In genomic region chr6:137654365-137654981, GRCh38 we compare ENCODE assay signal across 25 cellular contexts.
A peak's percentile ranks its signal among the peaks of the same experiment; 100 is the strongest.
DNase-seq lines count a peak whose midpoint lies in the region; ATAC-seq, FAIRE-seq and TF ChIP-seq lines count a peak whose summit lies in the region.
"Had no signal": no experiment of that assay in that cellular context is flagged by ENCODE, and none has a peak within 500 bp of the region (broad histone marks: within the 10 kb centered on the region; RNA-seq: fewer than 3 reads in every experiment).

No MANE protein-coding gene starts in this region.

- H3K4ac ChIP-seq in mesendoderm (ENCODE audit: low read depth, low read length), result no peak overlapping the region

- H3K36me3 ChIP-seq in HepG2 (replicated peaks in 1 of 2; ENCODE audit: control insufficient read depth in 1 of 2, insufficient read depth in 2 of 2, low read length in 2 of 2) (no peaks in the 10 kb centered on the region), right lobe of liver (no peaks in the 10 kb centered on the region), mesendoderm (ENCODE audit: control insufficient read depth, insufficient read depth, low read length) (no peaks in the 10 kb centered on the region), gastrocnemius medialis (no peaks in the 10 kb centered on the region)
- H3K36me3 ChIP-seq: BE2C; BLaER1 treated with 17β-estradiol and CSF1 and Interleukin-3, amounts not matched to agents 10 nM and 100 nM; HAP-1 had no signal

- no peak overlapping the region for H2BK120ac ChIP-seq in mesendoderm (ENCODE audit: low read depth, low read length)

- TF ChIP-seq CTCF in HepG2 (CRISPR knock-in tag; IDR thresholded peaks at IDR 0.05) (no peak), right lobe of liver (IDR thresholded peaks at IDR 0.05) (no peak), gastrocnemius medialis (IDR thresholded peaks at IDR 0.05 in 4 of 5, conservative IDR thresholded peaks at IDR 0.05 in 1 of 5) (no peak)

- H3K27me3 ChIP-seq in HepG2 (ENCODE audit: control insufficient read depth in 1 of 2, insufficient read depth in 2 of 2, low read length in 2 of 2) (peaks cover 0 to 6% of the 10 kb centered on the region in 2 experiments; a peak in 1 of 5 replicates), right lobe of liver (no peaks in the 10 kb centered on the region), mesendoderm (ENCODE audit: insufficient read depth, low read length, poor library complexity) (no peaks in the 10 kb centered on the region), gastrocnemius medialis (no peaks in the 10 kb centered on the region)
- H3K27me3 ChIP-seq: BE2C; BLaER1 treated with 17β-estradiol and CSF1 and Interleukin-3, amounts not matched to agents 10 nM and 100 nM had no signal

- no peak overlapping the region for H2BK15ac ChIP-seq in mesendoderm (replicated peaks; ENCODE audit: low read depth)

- no peak overlapping the region for H4K5ac ChIP-seq in mesendoderm (ENCODE audit: low read length)

- H2AK5ac ChIP-seq in mesendoderm (ENCODE audit: low read length), result no peak overlapping the region

- H3K36me3 Mint-ChIP-seq in activated CD8-positive, alpha-beta memory T cell treated with anti-CD3 and anti-CD28 coated beads, Interleukin-2, amount 10 ng/mL, durations not matched to agents 7 days and 5 days, result peaks cover 30% of the 10 kb centered on the region
- H3K36me3 Mint-ChIP-seq: CD14-positive monocyte had no signal

- H3K27ac Mint-ChIP-seq in activated CD8-positive, alpha-beta memory T cell treated with anti-CD3 and anti-CD28 coated beads, Interleukin-2, amount 10 ng/mL, durations not matched to agents 7 days and 5 days, result no peak overlapping the region
- H3K27ac Mint-ChIP-seq: CD14-positive monocyte; CD4-positive, alpha-beta T cell had no signal

- intact Hi-C loops in HepG2 (cut with micrococcal nuclease; ENCODE audit: unreplicated experiment) (no loop called here), right lobe of liver (cut with DNase I) (no loop called here), gastrocnemius medialis (cut with DNase I; ENCODE audit: low total_unique reads) (no loop called here)

- H4K8ac ChIP-seq in mesendoderm (ENCODE audit: low read depth, low read length), result no peak overlapping the region

- no peak for ATAC-seq in HepG2
- no peak for ATAC-seq in right lobe of liver
- no peak for ATAC-seq in activated CD8-positive, alpha-beta memory T cell treated with anti-CD3 and anti-CD28 coated beads, Interleukin-2, amount 10 ng/mL, durations not matched to agents 7 days and 5 days
- no peak for ATAC-seq in gastrocnemius medialis
- ATAC-seq: GM12878 had no signal

- no peak overlapping the region for H3K27ac ChIP-seq in HepG2 (ENCODE audit: extremely low read length, insufficient read depth, low read length)
- no peak overlapping the region for H3K27ac ChIP-seq in right lobe of liver
- H3K27ac ChIP-seq in mesendoderm (ENCODE audit: low read depth, low read length), result no peak overlapping the region
- H3K27ac ChIP-seq in gastrocnemius medialis, result no peak overlapping the region
- H3K27ac ChIP-seq: 22Rv1; BLaER1 treated with 17β-estradiol and CSF1 and Interleukin-3, amounts not matched to agents 10 nM and 100 nM had no signal

- no TSS peak for BruUV-seq in HepG2 (replicated peaks; lab: Mats Ljungman, UMichigan)

- H3K79me2 ChIP-seq in HepG2 (ENCODE audit: insufficient read depth, low read length) (no peaks in the 10 kb centered on the region), mesendoderm (ENCODE audit: control insufficient read depth, insufficient read depth, low read length) (no peaks in the 10 kb centered on the region)

- FAIRE-seq in HepG2 (lab: Jason Lieb, UNC), result no peak
- FAIRE-seq: A204.1, D721Med, G401.6, GM12878, H54 had no signal

- in situ Hi-C loops in HepG2 (cut with HindIII; ENCODE audit: extremely low pct_ligation_motif_present, low pct_unique_long_range_greater_than_20kb) (no loop called here), gastrocnemius medialis (cut with MboI; ENCODE audit: low sequenced_read_pairs in 4 of 4) (no loop called here)

- H3K79me1 ChIP-seq in mesendoderm (ENCODE audit: low read length), result no peaks in the 10 kb centered on the region

- TF ChIP-seq EP300 in HepG2 (IDR thresholded peaks at IDR 0.05; ENCODE audit: low read depth in 2 of 2, low read length in 2 of 2) (no peak), HepG2 (CRISPR knock-in tag; IDR thresholded peaks at IDR 0.05; ENCODE audit: borderline replicate concordance) (no peak)

- H3K4me1 ChIP-seq in HepG2 (ENCODE audit: insufficient read depth, low read length) (peaks cover 56% of the 10 kb centered on the region), right lobe of liver (peaks cover 0 to 8% (median 0%) of the 10 kb centered on the region in 4 donors), mesendoderm (ENCODE audit: control insufficient read depth, low read depth, low read length) (no peaks in the 10 kb centered on the region), gastrocnemius medialis (peaks cover 0 to 9% of the 10 kb centered on the region in 2 donors)
- H3K4me1 ChIP-seq: BE2C had no signal

- no peak for TF ChIP-seq POLR2A in HepG2 (IDR thresholded peaks at IDR 0.05; ENCODE audit: insufficient read depth in 1 of 2, low read depth in 2 of 2, low read length in 2 of 2)
- TF ChIP-seq POLR2A in right lobe of liver (IDR thresholded peaks at IDR 0.05), result no peak
- TF ChIP-seq POLR2A in gastrocnemius medialis (IDR thresholded peaks at IDR 0.05), result no peak

- H3K56ac ChIP-seq in mesendoderm (ENCODE audit: low read length), result no peak overlapping the region

- no peaks in the 10 kb centered on the region for H3K9me3 ChIP-seq in HepG2 (ENCODE audit: low read length)
- H3K9me3 ChIP-seq in right lobe of liver, result peaks cover 0 to 11% (median 3%) of the 10 kb centered on the region in 4 donors
- peaks cover 0 to 29% (median 11%) of the 10 kb centered on the region in 3 donors for H3K9me3 ChIP-seq in gastrocnemius medialis
- H3K9me3 ChIP-seq: BE2C; BLaER1 treated with 17β-estradiol and CSF1 and Interleukin-3, amounts not matched to agents 10 nM and 100 nM; HAP-1 had no signal

- TF ChIP-seq RAD21 in HepG2 (CRISPR knock-in tag; IDR thresholded peaks at IDR 0.05), result no peak

- peaks cover 5% of the 10 kb centered on the region for H3K9me3 Mint-ChIP-seq in activated CD8-positive, alpha-beta memory T cell treated with anti-CD3 and anti-CD28 coated beads, Interleukin-2, amount 10 ng/mL, durations not matched to agents 7 days and 5 days (ENCODE audit: low read depth)

- no peak overlapping the region for H3K4me2 ChIP-seq in HepG2 (ENCODE audit: low read depth, low read length)
- no peak overlapping the region for H3K4me2 ChIP-seq in mesendoderm (ENCODE audit: low read length)
- H3K4me2 ChIP-seq: BLaER1 treated with 17β-estradiol and CSF1 and Interleukin-3, amounts not matched to agents 10 nM and 100 nM had no signal

- H4K20me1 ChIP-seq in HepG2 (ENCODE audit: insufficient read depth, low read length), result no peaks in the 10 kb centered on the region
- H4K20me1 ChIP-seq: BLaER1 treated with 17β-estradiol and CSF1 and Interleukin-3, amounts not matched to agents 10 nM and 100 nM had no signal

- CTCF ChIA-PET in HepG2 (lab: Yijun Ruan, JAX; ENCODE audit: low intra/inter-chr PET ratio, low total read pairs), result no interaction called here
- CTCF ChIA-PET in HEK293T (lab: Yijun Ruan, JAX), result interaction anchor here (0.6 to 1.0 kb wide), 2 partner anchors 11 to 483 kb away, joined by 3 to 4 read pairs; no protein-coding TSS in a partner anchor
- CTCF ChIA-PET in activated CD8-positive, alpha-beta memory T cell treated with anti-CD3 and anti-CD28 coated beads, Interleukin-2, amount 10 ng/mL, durations not matched to agents 7 days and 5 days (lab: Charles Lee), result interaction anchor here (0.6 to 0.9 kb wide), 2 partner anchors 45 to 340 kb away, joined by 3 read pairs; no protein-coding TSS in a partner anchor

- H3K18ac ChIP-seq in mesendoderm (ENCODE audit: low read length), result no peak overlapping the region

- H3K9ac ChIP-seq in HepG2 (ENCODE audit: insufficient read depth, low read depth, low read length) (no peak overlapping the region), mesendoderm (ENCODE audit: low read length) (no peak overlapping the region)
- H3K9ac ChIP-seq: BLaER1 treated with 17β-estradiol and CSF1 and Interleukin-3, amounts not matched to agents 10 nM and 100 nM had no signal

- no peak overlapping the region for H3K4me3 Mint-ChIP-seq in activated CD8-positive, alpha-beta memory T cell treated with anti-CD3 and anti-CD28 coated beads, Interleukin-2, amount 10 ng/mL, durations not matched to agents 7 days and 5 days
- H3K4me3 Mint-ChIP-seq: CD14-positive monocyte; CD4-positive, alpha-beta T cell; CD8-positive, alpha-beta memory T cell had no signal

- POLR2A ChIA-PET in HepG2 (lab: Yijun Ruan, JAX), result no interaction called here
- POLR2A ChIA-PET in HEK293T (lab: Yijun Ruan, JAX), result no interaction called here

- DNase-seq in HepG2 (ENCODE audit: low spot score), result no peak
- no peak for DNase-seq in right lobe of liver
- no peak for DNase-seq in HEK293T (ENCODE audit: extremely low spot score)
- peak; percentile 21 for DNase-seq in NCI-H69 (lab: John Stamatoyannopoulos, UW)
- DNase-seq in mucosa of gallbladder (ENCODE audit: low spot score), result no peak
- no peak for DNase-seq in mesendoderm
- no peak for DNase-seq in activated CD8-positive, alpha-beta memory T cell treated with anti-CD3 and anti-CD28 coated beads, Interleukin-2, amount 10 ng/mL, durations not matched to agents 7 days and 5 days
- DNase-seq in gastrocnemius medialis, result no peak
- DNase-seq: ACHN; AML-193; BE2C; CD4-positive, alpha-beta T cell; CD8-positive, alpha-beta memory T cell; DMS 273 treated with DMSO at 0.1 percent for 48 hours; DMS79 treated with DMSO at 0.1 percent for 48 hours; GOT3 had no signal

- H3K23ac ChIP-seq in mesendoderm (ENCODE audit: low read length), result no peak overlapping the region

- H3K27me3 Mint-ChIP-seq in activated CD8-positive, alpha-beta memory T cell treated with anti-CD3 and anti-CD28 coated beads, Interleukin-2, amount 10 ng/mL, durations not matched to agents 7 days and 5 days, result no peaks in the 10 kb centered on the region

- WGBS in HepG2 (ENCODE audit: low lambda C conversion rate), result 20% methylated on average over 1 of the region's 1 CpG
- 53% methylated on average over 1 of the region's 1 CpG for WGBS in right lobe of liver (ENCODE audit: insufficient coverage, low coverage, low lambda C conversion rate, missing lambda C conversion rate)
- WGBS in mesendoderm (ENCODE audit: extremely low coverage, insufficient coverage, low lambda C conversion rate), result no CpG with 5 or more reads among the region's 1 CpG

- H3K4me1 Mint-ChIP-seq in activated CD8-positive, alpha-beta memory T cell treated with anti-CD3 and anti-CD28 coated beads, Interleukin-2, amount 10 ng/mL, durations not matched to agents 7 days and 5 days, result peaks cover 31% of the 10 kb centered on the region
- H3K4me1 Mint-ChIP-seq: CD14-positive monocyte; CD8-positive, alpha-beta memory T cell had no signal

- H2BK5ac ChIP-seq in mesendoderm (ENCODE audit: low read length), result no peak overlapping the region

- no peak overlapping the region for H2AFZ ChIP-seq in HepG2 (ENCODE audit: low read length)

- H3K4me3 ChIP-seq in HepG2 (replicated peaks in 1 of 3; ENCODE audit: insufficient read depth in 1 of 3, low read depth in 2 of 3, low read length in 3 of 3) (no peak overlapping the region), right lobe of liver (no peak overlapping the region), mesendoderm (ENCODE audit: low read length) (no peak overlapping the region), gastrocnemius medialis (no peak overlapping the region)
- H3K4me3 ChIP-seq: BLaER1 treated with 17β-estradiol and CSF1 and Interleukin-3, amounts not matched to agents 10 nM and 100 nM; GM12878; HAP-1 had no signal

TF ChIP-seq in HEK293T, 16 proteins besides CTCF, POLR2A, EP300 and RAD21 (continues in another document):
- no peak for TF ChIP-seq FOXK2 (IDR thresholded peaks at IDR 0.05)
